In genomic region chrX:17710836-17711235, GRCh38 we compare ENCODE assay signal across 21 cellular contexts.
"Had no signal": no experiment of that assay in that cellular context is flagged by ENCODE, and none has a peak within 500 bp of the region (broad histone marks: within the 10 kb centered on the region; RNA-seq: fewer than 3 reads in every experiment).

No MANE protein-coding gene starts in this region.

- H3K4me3 Mint-ChIP-seq: activated naive CD4-positive, alpha-beta T cell treated with anti-CD3 and anti-CD28 coated beads, Interleukin-2, amount 10 ng/mL, durations not matched to agents 7 days and 5 days; brain; naive thymus-derived CD4-positive, alpha-beta T cell; neural progenitor cell; stimulated activated naive CD8-positive, alpha-beta T cell treated with anti-CD3 and anti-CD28 coated beads, Interleukin-15, Interleukin-2, amounts not matched to agents 100 ng/mL and 50 ng/mL, for 24 hours; T-cell; T-helper 2 cell treated with Interferon-gamma antibody and Interleukin-4, amounts not matched to agents 5 μg/mL and 100 μg/mL, for 36 hours had no signal

- DNase-seq: activated CD8-positive, alpha-beta memory T cell treated with anti-CD3 and anti-CD28 coated beads, Interleukin-2, amount 50 U/mL, for 48 hours; activated effector memory CD4-positive, alpha-beta T cell treated with anti-CD3 and anti-CD28 coated beads, Interleukin-2, amount 50 U/mL, for 16 hours; activated naive CD4-positive, alpha-beta T cell treated with anti-CD3 and anti-CD28 coated beads, Interleukin-2, amount 10 ng/mL, durations not matched to agents 7 days and 5 days; activated T-cell treated with anti-CD3 and anti-CD28 coated beads, Interleukin-2, amount 50 U/mL, for 48 hours; dermis blood vessel endothelial cell; effector CD8-positive, alpha-beta T cell; gastrocnemius medialis; heart left ventricle; naive thymus-derived CD4-positive, alpha-beta T cell; posterior cingulate gyrus; stimulated activated CD4-positive, alpha-beta T cell treated with anti-CD3 and anti-CD28 coated beads, Interleukin-4, amount 100 ng/mL, for 24 hours; T-cell had no signal

- H2AFZ ChIP-seq: neural progenitor cell had no signal

- H3K9ac ChIP-seq: neural progenitor cell had no signal

- H3K4me1 ChIP-seq: gastrocnemius medialis, heart left ventricle, neural progenitor cell, suprapubic skin, tibial nerve had no signal

- H3K4me3 ChIP-seq: gastrocnemius medialis, heart left ventricle, lung, neural progenitor cell, suprapubic skin, tibial nerve had no signal

- H3K36me3 ChIP-seq: gastrocnemius medialis, heart left ventricle, neural progenitor cell, suprapubic skin, tibial nerve had no signal

- ATAC-seq: gastrocnemius medialis; heart left ventricle; left lobe of liver; naive thymus-derived CD4-positive, alpha-beta T cell; SK-N-SH treated with all-trans-retinoic acid at 6 μM for 48 hours; T-cell had no signal

- H3K27ac Mint-ChIP-seq: activated naive CD4-positive, alpha-beta T cell treated with anti-CD3 and anti-CD28 coated beads, Interleukin-2, amount 10 ng/mL, durations not matched to agents 7 days and 5 days; naive thymus-derived CD4-positive, alpha-beta T cell; neural progenitor cell; stimulated activated naive CD8-positive, alpha-beta T cell treated with anti-CD3 and anti-CD28 coated beads, Interleukin-15, Interleukin-2, amounts not matched to agents 100 ng/mL and 50 ng/mL, for 24 hours; T-cell; T-helper 2 cell treated with Interferon-gamma antibody and Interleukin-4, amounts not matched to agents 5 μg/mL and 100 μg/mL, for 36 hours had no signal

- H3K4me2 ChIP-seq: neural progenitor cell had no signal

- H3K27me3 Mint-ChIP-seq: activated naive CD4-positive, alpha-beta T cell treated with anti-CD3 and anti-CD28 coated beads, Interleukin-2, amount 10 ng/mL, durations not matched to agents 7 days and 5 days; brain; naive thymus-derived CD4-positive, alpha-beta T cell had no signal

- H3K27ac ChIP-seq: gastrocnemius medialis, heart left ventricle, neural progenitor cell, suprapubic skin, tibial nerve had no signal

- H3K36me3 Mint-ChIP-seq: activated naive CD4-positive, alpha-beta T cell treated with anti-CD3 and anti-CD28 coated beads, Interleukin-2, amount 10 ng/mL, durations not matched to agents 7 days and 5 days; naive thymus-derived CD4-positive, alpha-beta T cell; neural progenitor cell; T-cell had no signal

- H3K9me3 ChIP-seq: gastrocnemius medialis, heart left ventricle, suprapubic skin, tibial nerve had no signal

- H3K9me3 Mint-ChIP-seq: activated naive CD4-positive, alpha-beta T cell treated with anti-CD3 and anti-CD28 coated beads, Interleukin-2, amount 10 ng/mL, durations not matched to agents 7 days and 5 days; brain; neural progenitor cell; stimulated activated naive CD8-positive, alpha-beta T cell treated with anti-CD3 and anti-CD28 coated beads, Interleukin-15, Interleukin-2, amounts not matched to agents 100 ng/mL and 50 ng/mL, for 24 hours; T-cell; T-helper 2 cell treated with Interferon-gamma antibody and Interleukin-4, amounts not matched to agents 5 μg/mL and 100 μg/mL, for 36 hours had no signal

- H3K27me3 ChIP-seq: gastrocnemius medialis, neural progenitor cell, suprapubic skin, tibial nerve had no signal

- H3K4me1 Mint-ChIP-seq: activated naive CD4-positive, alpha-beta T cell treated with anti-CD3 and anti-CD28 coated beads, Interleukin-2, amount 10 ng/mL, durations not matched to agents 7 days and 5 days; naive thymus-derived CD4-positive, alpha-beta T cell; T-cell had no signal
